ENCODE assay signal across 14 cellular contexts in genomic region chr11:942853-943252, GRCh38. TPM values are rescaled to one million over a fixed set of nuclear protein-coding genes. Genes with fewer than 3 reads are reported as not detected.
DNase-seq lines count a peak whose midpoint lies in the region; ATAC-seq, FAIRE-seq and TF ChIP-seq lines count a peak whose summit lies in the region.
"Had no signal": no experiment of that assay in that cellular context is flagged by ENCODE, and none has a peak within 500 bp of the region (broad histone marks: within the 10 kb centered on the region; RNA-seq: fewer than 3 reads in every experiment).

No MANE protein-coding gene starts in this region.

- ATAC-seq in omental fat pad (ENCODE audit: low FRiP score) (peak; percentile 48), GM19455 (IDR thresholded peaks at IDR 0.05; ENCODE audit: unreplicated experiment) (no peak), GM21447 (IDR thresholded peaks at IDR 0.05; ENCODE audit: unreplicated experiment) (no peak)

- H3K4me1 ChIP-seq in suprapubic skin: peaks cover 32% of the 10 kb centered on the region

- H3K4me3 ChIP-seq in SK-N-MC (no peak overlapping the region), fibroblast of mammary gland (ENCODE audit: control insufficient read depth, low read depth, low read length) (no peak overlapping the region), suprapubic skin (no peak overlapping the region)

- no peaks in the 10 kb centered on the region for H3K27me3 ChIP-seq in suprapubic skin

- TF ChIP-seq POLR2A in suprapubic skin (IDR thresholded peaks at IDR 0.05): no peak

- H3K9me3 ChIP-seq in SK-N-MC (ENCODE audit: low read depth, low read length) (peaks cover under 1% of the 10 kb centered on the region; the same call in 1 of the 2 replicates), suprapubic skin (no peaks in the 10 kb centered on the region)
- H3K9me3 ChIP-seq: SK-N-SH had no signal

- H3K27ac ChIP-seq in SK-N-MC: peak overlapping the region; percentile 83
- no peak overlapping the region for H3K27ac ChIP-seq in suprapubic skin
- H3K27ac ChIP-seq: HL-60 had no signal

- FAIRE-seq in GM18507 (lab: Jason Lieb, UNC): peak; percentile 48
- FAIRE-seq: islet of Langerhans had no signal

- peaks cover 43% of the 10 kb centered on the region for H3K36me3 ChIP-seq in SK-N-MC (ENCODE audit: insufficient read depth, low read length)
- peaks cover 21% of the 10 kb centered on the region for H3K36me3 ChIP-seq in suprapubic skin

- no peak for DNase-seq in GM18507 (ENCODE audit: extremely low spot score, insufficient read length, low read depth)
- DNase-seq in SK-N-MC (ENCODE audit: low read depth, low spot score): no peak
- peak; percentile 78 for DNase-seq in fibroblast of mammary gland (ENCODE audit: low read depth)
- DNase-seq in omental fat pad (ENCODE audit: low spot score): no peak
- DNase-seq in suprapubic skin (ENCODE audit: low spot score in 2 of 2): no peak
- no peak for DNase-seq in NCI-H82 treated with DMSO at 0.1 percent for 48 hours (lab: John Stamatoyannopoulos, UW; ENCODE audit: unreplicated experiment)
- DNase-seq: DMS 273 treated with DMSO at 0.1 percent for 48 hours, H7, NCI-H2029, SK-N-SH had no signal

- WGBS in suprapubic skin: 50% methylated on average over 10 of the region's 10 CpGs

- peak overlapping the region; percentile 65 for H3K9ac ChIP-seq in SK-N-MC (ENCODE audit: insufficient read length)
- H3K9ac ChIP-seq: SK-N-SH had no signal

- TF ChIP-seq CTCF in fibroblast of mammary gland (conservative IDR thresholded peaks at IDR 0.05; ENCODE audit: control insufficient read depth, insufficient read depth, low read depth, low read length) (no peak), omental fat pad (IDR thresholded peaks at IDR 0.05) (no peak), suprapubic skin (IDR thresholded peaks at IDR 0.05) (no peak)

- TF ChIP-seq EP300 in suprapubic skin (IDR thresholded peaks at IDR 0.05): no peak

RNA-seq across cellular contexts. Expression of gene AP2A2, which starts 17.2 kb away (rescaled TPM):
- total RNA-seq in omental fat pad (100 to 1,000 TPM in 2 of 4 donors, 10 to 100 TPM in 2; 68.4 to 126 (median 99.2) TPM), suprapubic skin (100 to 1,000 TPM in 2 of 4 donors, 10 to 100 TPM in 2; 45.4 to 107 (median 76.8) TPM)

RNA-seq across cellular contexts. Expression of gene CHID1, which starts 32.2 kb away (rescaled TPM):
- 10 to 100 TPM; 56.6 to 90.5 (median 79.8) TPM for total RNA-seq in omental fat pad
- 100 to 1,000 TPM in 1 of 4 donors, 10 to 100 TPM in 3; 46.5 to 111 (median 66.2) TPM for total RNA-seq in suprapubic skin
